ENCODE assay signal across 19 cellular contexts in the genomic region with DNA sequence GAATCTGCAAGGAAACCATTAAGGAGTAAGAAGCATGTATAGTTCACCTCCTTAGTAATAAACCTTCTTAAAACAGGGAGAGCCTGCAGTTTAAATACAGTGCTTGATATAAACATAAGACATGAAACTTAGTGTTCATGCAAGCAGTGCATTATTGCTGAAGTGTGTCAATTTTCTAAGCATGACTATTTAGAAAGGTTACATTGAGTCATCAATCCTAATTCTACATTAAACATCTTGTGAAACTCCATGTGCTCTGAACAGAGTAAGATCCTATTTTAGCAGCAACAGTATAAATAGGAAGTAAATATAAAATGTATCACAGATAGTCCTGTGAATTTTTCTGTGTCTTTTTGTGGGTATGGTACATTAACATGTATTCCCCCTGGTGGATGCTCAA.
"Had no signal": no experiment of that assay in that cellular context is flagged by ENCODE, and none has a peak within 500 bp of the region (broad histone marks: within the 10 kb centered on the region; RNA-seq: fewer than 3 reads in every experiment).

No MANE protein-coding gene starts in this region.

- H3K4me3 ChIP-seq: heart right ventricle, psoas muscle, spleen, tibial artery, upper lobe of right lung, vagina had no signal

- FAIRE-seq: frontal cortex, islet of Langerhans had no signal

- H3K27me3 ChIP-seq: heart right ventricle, spleen, tibial artery, upper lobe of right lung, vagina had no signal

- DNase-seq: effector memory CD8-positive, alpha-beta T cell; heart right ventricle; hypothalamus; kidney glomerular epithelial cell; mammary epithelial cell; naive thymus-derived CD4-positive, alpha-beta T cell; nephron progenitor cell; psoas muscle; spleen; stimulated activated CD4-positive, alpha-beta T cell treated with anti-CD3 and anti-CD28 coated beads, Interleukin-15, amount 100 ng/mL, for 24 hours; stimulated activated CD4-positive, alpha-beta T cell treated with anti-CD3 and anti-CD28 coated beads, Interleukin-1b, Interleukin-23, amount 100 ng/mL, for 48 hours; stimulated activated CD4-positive, alpha-beta T cell treated with anti-CD3 and anti-CD28 coated beads, Interleukin-4, amount 100 ng/mL, for 24 hours; tibial artery; upper lobe of right lung had no signal

- H3K4me1 ChIP-seq: heart right ventricle, psoas muscle, spleen, tibial artery, upper lobe of right lung, vagina had no signal

- H3K9me3 ChIP-seq: psoas muscle, tibial artery, upper lobe of right lung, vagina had no signal

- H3K36me3 ChIP-seq: heart right ventricle, spleen, tibial artery, upper lobe of right lung, vagina had no signal

- ATAC-seq: effector memory CD8-positive, alpha-beta T cell; heart right ventricle; naive thymus-derived CD4-positive, alpha-beta T cell; psoas muscle; sciatic nerve; stimulated activated memory B cell treated with anti-CD40 and anti-IgM and Interleukin-4, amounts not matched to agents 10 μg/mL and 1 μg/mL and 100 μg/mL, for 72 hours; upper lobe of right lung had no signal

- H3K27ac ChIP-seq: heart right ventricle, psoas muscle, spleen, tibial artery, upper lobe of right lung, vagina had no signal
